ENCODE assay signal across 8 cellular contexts in genomic region chr10:85061401-85061800, GRCh38.
"Had no signal": no experiment of that assay in that cellular context is flagged by ENCODE, and none has a peak within 500 bp of the region (broad histone marks: within the 10 kb centered on the region; RNA-seq: fewer than 3 reads in every experiment).

No MANE protein-coding gene starts in this region.

- H2AFZ ChIP-seq: GM23248 had no signal

- H3K4me3 ChIP-seq: GM23248, HAP-1 had no signal

- H3K36me3 ChIP-seq: HAP-1 had no signal

- H3K27ac ChIP-seq: GM23248, HL-60 had no signal

- H3K9ac ChIP-seq: GM23248 had no signal

- DNase-seq: GM23248, GOT3, H7, HFFc6 had no signal

- H3K4me1 ChIP-seq: HAP-1 had no signal

- ATAC-seq: HCT116, HepG2 had no signal

- H3K9me3 ChIP-seq: HAP-1 had no signal
